In the genomic region with DNA sequence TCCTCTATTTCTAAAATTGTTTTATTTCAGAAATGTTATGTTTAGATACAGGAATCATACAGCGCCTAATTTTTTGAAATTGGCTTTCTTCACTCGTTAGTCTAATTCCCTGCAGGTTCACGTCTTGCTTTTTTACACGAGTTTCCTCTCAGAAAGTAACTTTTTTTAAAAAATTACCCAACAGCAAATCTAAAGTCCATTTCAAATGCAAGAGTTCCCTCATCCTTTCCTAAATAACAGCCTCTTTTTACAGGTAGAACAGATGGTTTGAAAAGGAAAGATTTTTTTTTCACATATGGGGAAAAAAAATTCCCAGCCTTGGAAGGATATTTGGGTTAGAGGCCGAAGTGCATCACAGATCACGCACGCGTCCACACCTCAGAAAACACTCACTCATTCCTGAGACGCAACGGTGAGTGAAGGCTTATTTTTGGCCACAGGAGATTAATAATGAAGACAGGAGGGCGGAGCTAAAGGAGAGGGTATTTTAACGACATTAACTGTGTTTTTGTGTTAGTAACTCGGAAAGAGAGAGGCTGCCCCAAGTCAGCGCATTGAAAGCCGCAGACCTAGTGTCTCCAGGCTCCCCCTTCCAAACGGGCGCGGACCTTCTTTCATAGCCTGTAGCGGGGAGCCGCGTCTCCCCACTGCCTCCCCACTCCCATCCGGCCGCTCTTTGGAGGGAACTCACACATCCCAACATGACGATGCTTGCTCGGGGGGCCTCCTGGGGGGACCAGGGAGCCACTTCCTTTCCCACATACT, we compare ENCODE assay signal across 8 cellular contexts. TPM values are rescaled to one million over a fixed set of nuclear protein-coding genes. Genes with fewer than 3 reads are reported as not detected.
DNase-seq lines count a peak whose midpoint lies in the region; ATAC-seq and TF ChIP-seq lines count a peak whose summit lies in the region.

No MANE protein-coding gene starts in this region.

- H3K4me3 ChIP-seq in Jurkat, Clone E6-1 (ENCODE audit: low read length), result peak overlapping the region; percentile 66

- H3K4me1 Mint-ChIP-seq in brain (peaks cover 31% of the 10 kb centered on the region), naive B cell (peaks cover 24 to 40% (median 29%) of the 10 kb centered on the region in 3 donors)

- peaks cover 96% of the 10 kb centered on the region for H3K27me3 Mint-ChIP-seq in brain
- H3K27me3 Mint-ChIP-seq in naive B cell, result peaks cover 72 to 91% (median 87%) of the 10 kb centered on the region in 3 donors

- H3K9me3 Mint-ChIP-seq in brain (peaks cover 0 to 10% (median 2%) of the 10 kb centered on the region in 5 experiments), naive B cell (peaks cover 0 to 8% (median 5%) of the 10 kb centered on the region in 7 donors)

- H3K36me3 Mint-ChIP-seq in brain (no peaks in the 10 kb centered on the region), naive B cell (peaks cover 8 to 9% of the 10 kb centered on the region in 2 donors)

- H3K27ac Mint-ChIP-seq in brain (peak overlapping the region in 2 of 5 experiments; percentile 54 to 69), naive B cell (peak overlapping the region in 4 of 6 donors; percentile 19 to 91 (median 48))

- H3K4me3 Mint-ChIP-seq in brain (peak overlapping the region; percentile 82 to 89 (median 86)), naive B cell (peak overlapping the region; percentile 66 to 89 (median 84))

- TF ChIP-seq CTCF in brain (conservative IDR thresholded peaks at IDR 0.05), result no peak

- ATAC-seq in naive B cell (ENCODE audit: low read depth in 2 of 2) (peak in 1 of 2 donors; percentile 18), HG03520 (IDR thresholded peaks at IDR 0.05; ENCODE audit: unreplicated experiment) (no peak), HG02763 (IDR thresholded peaks at IDR 0.05; ENCODE audit: unreplicated experiment) (no peak)

- DNase-seq in COLO668 (lab: John Stamatoyannopoulos, UW; ENCODE audit: unreplicated experiment), result peak; percentile 59
- peak; percentile 32 for DNase-seq in Jurkat, Clone E6-1 (ENCODE audit: low read depth, low spot score)
- DNase-seq in naive B cell, result no peak
- no peak for DNase-seq in NCI-H2029 treated with DMSO at 0.1 percent for 48 hours (lab: John Stamatoyannopoulos, UW)
- DNase-seq in stimulated activated CD4-positive, alpha-beta T cell treated with anti-CD3 and anti-CD28 coated beads, Interleukin-12 subunit alpha, Interleukin-12 subunit beta, amount 100 ng/mL, for 4 hours, result no peak

RNA-seq across cellular contexts. Expression of gene RIPK4, which starts 0.9 kb away (rescaled TPM):
- polyA plus RNA-seq in Jurkat, Clone E6-1 (2012; ENCODE audit: insufficient read depth, insufficient read length), result 3.5 TPM
- polyA plus RNA-seq in brain (ENCODE audit: insufficient read depth, low read depth, low replicate concordance), result 10.6 TPM
- polyA plus RNA-seq in naive B cell (ENCODE audit: low read depth in 6 of 6), result not detected

Comparison
In these comparisons a context has a peak if more than half of its experiments do, and no peak if none do; other contexts are left out.
1. DNase-seq: peak in COLO668 (single experiment) and Jurkat, Clone E6-1 (single experiment); none in naive B cell (single experiment), NCI-H2029 treated with DMSO at 0.1 percent for 48 hours (single experiment) and stimulated activated CD4-positive, alpha-beta T cell treated with anti-CD3 and anti-CD28 coated beads, Interleukin-12 subunit alpha, Interleukin-12 subunit beta, amount 100 ng/mL, for 4 hours (single experiment).
2. RNA of gene RIPK4, which starts 0.9 kb away (polyA plus RNA-seq): 10.6 TPM in brain (single experiment); not detected in naive B cell; every median in the first group is over 10 times any median in the second.